25 cellular contexts compared by ENCODE assay signal in genomic region chr4:167775374-167775773, GRCh38.
DNase-seq lines count a peak whose midpoint lies in the region; ATAC-seq, FAIRE-seq and TF ChIP-seq lines count a peak whose summit lies in the region.
"Had no signal": no experiment of that assay in that cellular context is flagged by ENCODE, and none has a peak within 500 bp of the region (broad histone marks: within the 10 kb centered on the region; RNA-seq: fewer than 3 reads in every experiment).

No MANE protein-coding gene starts in this region.

- H3K9me3 Mint-ChIP-seq in MCF 10A (ENCODE audit: unreplicated experiment) = no peaks in the 10 kb centered on the region

- H3K36me3 ChIP-seq in mammary epithelial cell (ENCODE audit: insufficient read depth, low read length) (no peaks in the 10 kb centered on the region), bronchial epithelial cell (ENCODE audit: control insufficient read depth, insufficient read depth, low read length) (no peaks in the 10 kb centered on the region), gastroesophageal sphincter (no peaks in the 10 kb centered on the region), SK-N-SH (replicated peaks in 1 of 2; ENCODE audit: control insufficient read depth in 1 of 2, insufficient read depth in 2 of 2, low read length in 1 of 2) (no peaks in the 10 kb centered on the region)
- H3K36me3 ChIP-seq: BLaER1 had no signal

- in situ Hi-C loops in mammary epithelial cell (cut with MboI; ENCODE audit: low sequenced_read_pairs in 2 of 2) = no loop called here

- BruUV-seq in mammary epithelial cell (replicated peaks; lab: Mats Ljungman, UMichigan) (no TSS peak), MCF 10A (replicated peaks; lab: Mats Ljungman, UMichigan) (no TSS peak)

- dilution Hi-C loops in mammary epithelial cell (cut with HindIII; ENCODE audit: low sequenced_read_pairs) = no loop called here

- H4K20me1 ChIP-seq in mammary epithelial cell (ENCODE audit: insufficient read depth, low read length) = no peaks in the 10 kb centered on the region
- no peaks in the 10 kb centered on the region for H4K20me1 ChIP-seq in SK-N-SH (ENCODE audit: insufficient read depth)
- H4K20me1 ChIP-seq: BLaER1 had no signal

- WGBS in mammary epithelial cell (ENCODE audit: low coverage, missing lambda C conversion rate) = 83% methylated on average over 3 of the region's 3 CpGs
- WGBS in right cardiac atrium = 84% methylated on average over 3 of the region's 3 CpGs
- 66 to 93% methylated on average over 3 of the region's 3 CpGs for WGBS in gastroesophageal sphincter (ENCODE audit: low coverage in 1 of 2), 2 donors
- 23% methylated on average over 3 of the region's 3 CpGs for WGBS in SK-N-SH (ENCODE audit: low lambda C conversion rate)

- H3K27me3 ChIP-seq in mammary epithelial cell (ENCODE audit: insufficient read depth, low read length) = peaks cover 2% of the 10 kb centered on the region
- no peaks in the 10 kb centered on the region for H3K27me3 ChIP-seq in bronchial epithelial cell (ENCODE audit: control insufficient read depth, insufficient read depth, low read length)
- H3K27me3 ChIP-seq in right cardiac atrium (ENCODE audit: control insufficient read depth, insufficient read depth) = no peaks in the 10 kb centered on the region
- H3K27me3 ChIP-seq in gastroesophageal sphincter = no peaks in the 10 kb centered on the region
- H3K27me3 ChIP-seq in SK-N-SH (ENCODE audit: insufficient read depth) = no peaks in the 10 kb centered on the region
- H3K27me3 ChIP-seq: BLaER1 had no signal

- no peaks in the 10 kb centered on the region for H3K9me3 ChIP-seq in mammary epithelial cell (replicated peaks; ENCODE audit: insufficient read depth, low read length)
- H3K9me3 ChIP-seq in right cardiac atrium (ENCODE audit: control insufficient read depth, low read length) = no peaks in the 10 kb centered on the region
- no peaks in the 10 kb centered on the region for H3K9me3 ChIP-seq in gastroesophageal sphincter
- no peaks in the 10 kb centered on the region for H3K9me3 ChIP-seq in SK-N-SH
- H3K9me3 ChIP-seq: BLaER1, Caco-2 had no signal

- no peaks in the 10 kb centered on the region for H3F3A ChIP-seq in SK-N-SH (replicated peaks; ENCODE audit: insufficient read depth)

- TF ChIP-seq EP300 in gastroesophageal sphincter (IDR thresholded peaks at IDR 0.05) = no peak
- no peak for TF ChIP-seq EP300 in SK-N-SH (IDR thresholded peaks at IDR 0.05; ENCODE audit: borderline replicate concordance in 1 of 2, low read depth in 1 of 2, low read length in 1 of 2)

- no peak for FAIRE-seq in bronchial epithelial cell (lab: Jason Lieb, UNC)
- FAIRE-seq: GM12891, RCC 7860 had no signal

- H3K27ac ChIP-seq in mammary epithelial cell (ENCODE audit: insufficient read depth, low read depth, low read length) (no peak overlapping the region), right cardiac atrium (ENCODE audit: low read length) (no peak overlapping the region), gastroesophageal sphincter (no peak overlapping the region), SK-N-SH (ENCODE audit: low read depth in 2 of 2, low read length in 1 of 2) (no peak overlapping the region)
- H3K27ac ChIP-seq: 22Rv1, BLaER1 had no signal

- H3K4me2 ChIP-seq in mammary epithelial cell (ENCODE audit: insufficient read depth, low read depth, low read length) (no peak overlapping the region), SK-N-SH (no peak overlapping the region)
- H3K4me2 ChIP-seq: BLaER1, GM23338 had no signal

- no peaks in the 10 kb centered on the region for H3K36me3 Mint-ChIP-seq in MCF 10A (ENCODE audit: insufficient read depth, unreplicated experiment)

- no peak for TF ChIP-seq CTCF in mammary epithelial cell (conservative IDR thresholded peaks at IDR 0.05 in 1 of 2, IDR thresholded peaks at IDR 0.05 in 1 of 2; ENCODE audit: extremely low read depth in 1 of 2, insufficient read depth in 1 of 2, low read depth in 1 of 2, low read length in 2 of 2)
- TF ChIP-seq CTCF in MCF 10A (IDR thresholded peaks at IDR 0.05; ENCODE audit: unreplicated experiment) = no peak
- TF ChIP-seq CTCF in bronchial epithelial cell (IDR thresholded peaks at IDR 0.05; ENCODE audit: insufficient read depth, low read length, severe bottlenecking) = no peak
- no peak for TF ChIP-seq CTCF in fibroblast of villous mesenchyme (IDR thresholded peaks at IDR 0.05; ENCODE audit: insufficient read depth, low read depth, low read length)
- TF ChIP-seq CTCF in gastroesophageal sphincter (IDR thresholded peaks at IDR 0.05) = no peak
- TF ChIP-seq CTCF in SK-N-SH (IDR thresholded peaks at IDR 0.05) = no peak

- no peak overlapping the region for H2AFZ ChIP-seq in mammary epithelial cell (ENCODE audit: low read depth, low read length)
- H2AFZ ChIP-seq in SK-N-SH (ENCODE audit: low read depth) = no peak overlapping the region
- H2AFZ ChIP-seq: GM23338 had no signal

- POLR2A ChIA-PET in MCF 10A (lab: Yijun Ruan, JAX) (no interaction called here), SK-N-SH (lab: Yijun Ruan, JAX) (no interaction called here)

- TF ChIP-seq POLR2A in gastroesophageal sphincter (IDR thresholded peaks at IDR 0.05) = no peak

- ATAC-seq in right cardiac atrium (no peak), gastroesophageal sphincter (no peak), HG03097 (IDR thresholded peaks at IDR 0.05; ENCODE audit: low FRiP score, unreplicated experiment) (no peak)
- ATAC-seq: GM23338, HCT116 had no signal

- peak; percentile 4 for DNase-seq in mammary epithelial cell
- no peak for DNase-seq in MCF 10A (ENCODE audit: unreplicated experiment)
- DNase-seq in bronchial epithelial cell (ENCODE audit: low read depth) = peak; percentile 62
- peak; percentile 4 for DNase-seq in fibroblast of villous mesenchyme (ENCODE audit: low read depth)
- no peak for DNase-seq in right cardiac atrium
- DNase-seq in SK-N-SH = no peak
- DNase-seq: ACHN; Caco-2; CD4-positive, alpha-beta T cell; DMS 273 treated with DMSO at 0.1 percent for 48 hours; DMS79 treated with DMSO at 0.1 percent for 48 hours; KG1; NCI-H1105 treated with DMSO at 0.1 percent for 48 hours; NCI-H2029 treated with DMSO at 0.1 percent for 48 hours; NCI-H345; NCI-H524 treated with DMSO at 0.1 percent for 48 hours; Right ventricle myocardium superior had no signal

- peaks cover 6% of the 10 kb centered on the region for H3K4me1 Mint-ChIP-seq in MCF 10A (ENCODE audit: insufficient read depth, unreplicated experiment)
- H3K4me1 Mint-ChIP-seq: GM23338 had no signal

- no peak overlapping the region for H3K4me3 ChIP-seq in mammary epithelial cell (replicated peaks in 1 of 3; ENCODE audit: insufficient read depth in 1 of 3, low read depth in 2 of 3, low read length in 3 of 3)
- H3K4me3 ChIP-seq in bronchial epithelial cell (ENCODE audit: low read depth, low read length) = no peak overlapping the region
- H3K4me3 ChIP-seq in fibroblast of villous mesenchyme (ENCODE audit: low read depth, low read length) = no peak overlapping the region
- no peak overlapping the region for H3K4me3 ChIP-seq in right cardiac atrium (ENCODE audit: low read length)
- H3K4me3 ChIP-seq in gastroesophageal sphincter = no peak overlapping the region
- H3K4me3 ChIP-seq in SK-N-SH (ENCODE audit: low read depth in 2 of 2, low read length in 1 of 2) = no peak overlapping the region
- H3K4me3 ChIP-seq: BLaER1, GM23338 had no signal

- TF ChIP-seq RAD21 in SK-N-SH (IDR thresholded peaks at IDR 0.05; ENCODE audit: low read length) = no peak

- no peaks in the 10 kb centered on the region for H3K79me2 ChIP-seq in mammary epithelial cell (ENCODE audit: insufficient read depth, low read length)
- no peaks in the 10 kb centered on the region for H3K79me2 ChIP-seq in SK-N-SH (ENCODE audit: insufficient read depth)

- no peak overlapping the region for H3K27ac Mint-ChIP-seq in MCF 10A (ENCODE audit: low read depth, unreplicated experiment)
- H3K27ac Mint-ChIP-seq: CD4-positive, alpha-beta T cell; GM23338 had no signal

- H3K4me1 ChIP-seq in mammary epithelial cell (ENCODE audit: insufficient read depth, low read length) = no peaks in the 10 kb centered on the region
- no peaks in the 10 kb centered on the region for H3K4me1 ChIP-seq in right cardiac atrium (ENCODE audit: control insufficient read depth, insufficient read depth, low read length)
- H3K4me1 ChIP-seq in gastroesophageal sphincter = no peaks in the 10 kb centered on the region
- no peaks in the 10 kb centered on the region for H3K4me1 ChIP-seq in SK-N-SH (ENCODE audit: control insufficient read depth in 1 of 2, insufficient read depth in 2 of 2, low read depth in 1 of 2, low read length in 1 of 2)
- H3K4me1 ChIP-seq: BLaER1, Caco-2 had no signal

- H3K4me3 Mint-ChIP-seq in MCF 10A (ENCODE audit: unreplicated experiment) = no peak overlapping the region
- H3K4me3 Mint-ChIP-seq: CD4-positive, alpha-beta T cell; GM23338 had no signal

- no peaks in the 10 kb centered on the region; the same call in 1 of the 2 replicates for H3K9me2 ChIP-seq in SK-N-SH

- CTCF ChIA-PET in mammary epithelial cell (lab: Charles Lee; ENCODE audit: low non-redundant PET) = no interaction called here
- CTCF ChIA-PET in MCF 10A (lab: Yijun Ruan, JAX) = interaction anchor here (0.7 to 1.0 kb wide), 2 partner anchors 10 to 16 kb away, joined by 3 to 4 read pairs; no protein-coding TSS in a partner anchor
- CTCF ChIA-PET in SK-N-SH (lab: Yijun Ruan, JAX) = no interaction called here

- H3K9ac ChIP-seq in mammary epithelial cell (ENCODE audit: insufficient read depth, low read length) (no peak overlapping the region), SK-N-SH (no peak overlapping the region)
- H3K9ac ChIP-seq: BLaER1 had no signal

- H3K27me3 Mint-ChIP-seq in MCF 10A (ENCODE audit: insufficient read depth, unreplicated experiment) = no peaks in the 10 kb centered on the region
- H3K27me3 Mint-ChIP-seq: CD4-positive, alpha-beta T cell had no signal

- intact Hi-C loops in mammary epithelial cell (cut with micrococcal nuclease) (no loop called here), MCF 10A (cut with micrococcal nuclease) (no loop called here), right cardiac atrium (cut with DNase I) (no loop called here)

TF ChIP-seq in SK-N-SH, 30 proteins besides CTCF, POLR2A, EP300 and RAD21 (continues in another document):
- TF ChIP-seq NFIC (IDR thresholded peaks at IDR 0.05; ENCODE audit: borderline replicate concordance) (no peak), POLR2AphosphoS5 (IDR thresholded peaks at IDR 0.05; ENCODE audit: low read depth, low read length) (no peak), ZBTB33 (IDR thresholded peaks at IDR 0.05; ENCODE audit: borderline replicate concordance, low read depth) (no peak)

Comparison
In these comparisons a context has a peak if more than half of its experiments do, and no peak if none do; other contexts are left out.
1. DNase-seq: peak in mammary epithelial cell (single experiment), bronchial epithelial cell (single experiment) and fibroblast of villous mesenchyme (single experiment); none in MCF 10A (single experiment), right cardiac atrium (0 of 3) and SK-N-SH (single experiment).